Comparison of ENCODE assay signal across 1 cellular context in the genomic region with DNA sequence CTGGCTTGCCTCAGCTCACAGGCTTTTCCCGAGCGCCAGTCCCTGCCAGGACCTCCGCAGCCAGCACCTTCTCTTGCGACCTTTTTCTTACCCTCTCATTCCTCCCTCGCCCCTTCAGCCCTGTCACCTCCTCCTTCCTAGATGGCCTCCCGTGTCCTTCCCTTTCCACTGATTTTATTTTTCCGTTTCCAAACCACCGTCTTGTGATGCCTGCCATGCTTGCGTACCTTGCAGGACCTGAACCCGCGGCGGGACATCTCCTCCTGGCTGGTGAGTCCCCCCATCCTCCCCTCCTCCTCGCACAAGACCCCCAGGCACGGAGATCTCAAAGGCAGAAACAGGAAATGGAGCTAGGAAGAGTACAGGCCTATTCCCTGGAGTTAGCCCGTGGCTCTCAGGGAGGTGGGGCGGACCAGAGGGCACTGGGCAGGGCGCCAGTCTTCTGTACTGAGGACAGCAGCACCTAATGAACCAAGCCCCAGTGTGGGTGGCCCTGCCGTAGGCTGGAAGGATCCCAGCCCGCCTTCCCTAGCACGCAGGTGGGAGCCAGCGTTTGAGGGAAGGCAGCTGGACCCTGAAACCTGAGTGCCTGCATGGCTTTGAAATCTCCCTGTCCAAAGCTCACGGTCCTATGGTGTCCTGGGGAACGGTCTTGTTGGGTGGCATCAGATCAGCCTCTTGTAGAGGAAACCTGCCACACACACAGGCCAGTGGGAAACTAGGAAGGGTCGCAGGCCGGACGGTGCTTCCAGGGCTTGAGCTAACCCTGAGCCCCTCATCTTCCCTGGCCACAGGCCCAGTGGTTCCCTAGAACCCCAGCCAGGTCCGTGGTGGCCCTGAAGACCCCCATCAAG.
A peak's percentile ranks its signal among the peaks of the same experiment; 100 is the strongest.
TF ChIP-seq lines count a peak whose summit lies in the region.

No MANE protein-coding gene starts in this region.

TF ChIP-seq in liver, 16 proteins besides CTCF, POLR2A, EP300 and RAD21 (continued from another document):
- TF ChIP-seq, protein P1, sequence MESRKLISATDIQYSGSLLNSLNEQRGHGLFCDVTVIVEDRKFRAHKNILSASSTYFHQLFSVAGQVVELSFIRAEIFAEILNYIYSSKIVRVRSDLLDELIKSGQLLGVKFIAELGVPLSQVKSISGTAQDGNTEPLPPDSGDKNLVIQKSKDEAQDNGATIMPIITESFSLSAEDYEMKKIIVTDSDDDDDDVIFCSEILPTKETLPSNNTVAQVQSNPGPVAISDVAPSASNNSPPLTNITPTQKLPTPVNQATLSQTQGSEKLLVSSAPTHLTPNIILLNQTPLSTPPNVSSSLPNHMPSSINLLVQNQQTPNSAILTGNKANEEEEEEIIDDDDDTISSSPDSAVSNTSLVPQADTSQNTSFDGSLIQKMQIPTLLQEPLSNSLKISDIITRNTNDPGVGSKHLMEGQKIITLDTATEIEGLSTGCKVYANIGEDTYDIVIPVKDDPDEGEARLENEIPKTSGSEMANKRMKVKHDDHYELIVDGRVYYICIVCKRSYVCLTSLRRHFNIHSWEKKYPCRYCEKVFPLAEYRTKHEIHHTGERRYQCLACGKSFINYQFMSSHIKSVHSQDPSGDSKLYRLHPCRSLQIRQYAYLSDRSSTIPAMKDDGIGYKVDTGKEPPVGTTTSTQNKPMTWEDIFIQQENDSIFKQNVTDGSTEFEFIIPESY (IDR thresholded peaks at IDR 0.05), result no peak
- TF ChIP-seq, protein P2, sequence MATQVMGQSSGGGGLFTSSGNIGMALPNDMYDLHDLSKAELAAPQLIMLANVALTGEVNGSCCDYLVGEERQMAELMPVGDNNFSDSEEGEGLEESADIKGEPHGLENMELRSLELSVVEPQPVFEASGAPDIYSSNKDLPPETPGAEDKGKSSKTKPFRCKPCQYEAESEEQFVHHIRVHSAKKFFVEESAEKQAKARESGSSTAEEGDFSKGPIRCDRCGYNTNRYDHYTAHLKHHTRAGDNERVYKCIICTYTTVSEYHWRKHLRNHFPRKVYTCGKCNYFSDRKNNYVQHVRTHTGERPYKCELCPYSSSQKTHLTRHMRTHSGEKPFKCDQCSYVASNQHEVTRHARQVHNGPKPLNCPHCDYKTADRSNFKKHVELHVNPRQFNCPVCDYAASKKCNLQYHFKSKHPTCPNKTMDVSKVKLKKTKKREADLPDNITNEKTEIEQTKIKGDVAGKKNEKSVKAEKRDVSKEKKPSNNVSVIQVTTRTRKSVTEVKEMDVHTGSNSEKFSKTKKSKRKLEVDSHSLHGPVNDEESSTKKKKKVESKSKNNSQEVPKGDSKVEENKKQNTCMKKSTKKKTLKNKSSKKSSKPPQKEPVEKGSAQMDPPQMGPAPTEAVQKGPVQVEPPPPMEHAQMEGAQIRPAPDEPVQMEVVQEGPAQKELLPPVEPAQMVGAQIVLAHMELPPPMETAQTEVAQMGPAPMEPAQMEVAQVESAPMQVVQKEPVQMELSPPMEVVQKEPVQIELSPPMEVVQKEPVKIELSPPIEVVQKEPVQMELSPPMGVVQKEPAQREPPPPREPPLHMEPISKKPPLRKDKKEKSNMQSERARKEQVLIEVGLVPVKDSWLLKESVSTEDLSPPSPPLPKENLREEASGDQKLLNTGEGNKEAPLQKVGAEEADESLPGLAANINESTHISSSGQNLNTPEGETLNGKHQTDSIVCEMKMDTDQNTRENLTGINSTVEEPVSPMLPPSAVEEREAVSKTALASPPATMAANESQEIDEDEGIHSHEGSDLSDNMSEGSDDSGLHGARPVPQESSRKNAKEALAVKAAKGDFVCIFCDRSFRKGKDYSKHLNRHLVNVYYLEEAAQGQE (IDR thresholded peaks at IDR 0.05), result peak; percentile 74
- peak; percentile 67 for TF ChIP-seq YY1 (IDR thresholded peaks at IDR 0.05)
- TF ChIP-seq SP1 (IDR thresholded peaks at IDR 0.05), result peak; percentile 84
- peak; percentile 56 for TF ChIP-seq NR2F2 (IDR thresholded peaks at IDR 0.05)
- peak in 1 of 2 donors; percentile 59 for TF ChIP-seq GABPA (IDR thresholded peaks at IDR 0.05 in 1 of 2, conservative IDR thresholded peaks at IDR 0.05 in 1 of 2)
- TF ChIP-seq, protein P3, sequence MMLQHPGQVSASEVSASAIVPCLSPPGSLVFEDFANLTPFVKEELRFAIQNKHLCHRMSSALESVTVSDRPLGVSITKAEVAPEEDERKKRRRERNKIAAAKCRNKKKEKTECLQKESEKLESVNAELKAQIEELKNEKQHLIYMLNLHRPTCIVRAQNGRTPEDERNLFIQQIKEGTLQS (IDR thresholded peaks at IDR 0.05), result no peak
- TF ChIP-seq HNF4G (IDR thresholded peaks at IDR 0.05), result peak; percentile 31
- peak in 1 of 2 donors; percentile 71 for TF ChIP-seq EGR1 (IDR thresholded peaks at IDR 0.05; ENCODE audit: low read depth in 2 of 2)
- TF ChIP-seq JUND (IDR thresholded peaks at IDR 0.05), result no peak
- TF ChIP-seq TAF1 (conservative IDR thresholded peaks at IDR 0.05), result peak; percentile 47
- TF ChIP-seq, protein P4, sequence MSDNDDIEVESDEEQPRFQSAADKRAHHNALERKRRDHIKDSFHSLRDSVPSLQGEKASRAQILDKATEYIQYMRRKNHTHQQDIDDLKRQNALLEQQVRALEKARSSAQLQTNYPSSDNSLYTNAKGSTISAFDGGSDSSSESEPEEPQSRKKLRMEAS (IDR thresholded peaks at IDR 0.05), result peak; percentile 82
- peak; percentile 15 for TF ChIP-seq FOXA2 (IDR thresholded peaks at IDR 0.05)
